1 cellular context compared by ENCODE assay signal in the genomic region with DNA sequence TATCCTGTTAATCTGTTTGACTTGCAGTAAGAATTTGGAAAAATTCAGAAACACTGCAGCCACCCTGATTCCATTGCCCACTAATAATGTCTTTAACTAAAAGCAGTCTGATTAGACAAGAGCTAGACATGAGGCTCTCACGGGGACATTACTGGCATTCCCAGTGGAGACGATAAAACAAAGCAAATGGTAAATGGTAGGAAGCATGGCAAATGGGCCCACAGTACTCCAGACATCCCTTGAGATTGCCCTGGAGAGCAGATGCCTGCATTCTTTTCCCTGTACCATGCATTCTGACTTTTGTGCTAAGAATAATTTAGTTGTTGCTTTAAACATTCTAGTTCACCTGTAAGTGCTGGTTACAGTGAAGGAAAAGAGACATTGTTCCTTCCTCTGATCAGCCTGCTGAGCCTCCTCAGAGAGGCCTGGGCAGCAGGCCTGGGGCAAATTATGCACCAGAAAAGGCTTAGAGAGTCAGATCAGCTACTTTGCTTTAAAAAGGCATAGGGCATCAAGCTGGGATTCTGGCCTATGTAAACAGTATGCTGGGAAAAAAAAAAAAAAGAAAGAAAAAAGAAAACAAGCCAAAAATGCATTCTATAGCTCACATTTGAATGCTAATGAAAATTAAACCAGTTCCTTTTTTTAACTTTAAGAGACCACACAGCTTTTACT.
TF ChIP-seq lines count a peak whose summit lies in the region.

No MANE protein-coding gene starts in this region.

TF ChIP-seq in GM23338, 12 proteins besides CTCF, POLR2A, EP300 and RAD21 (continued from another document):
- TF ChIP-seq, protein P1, sequence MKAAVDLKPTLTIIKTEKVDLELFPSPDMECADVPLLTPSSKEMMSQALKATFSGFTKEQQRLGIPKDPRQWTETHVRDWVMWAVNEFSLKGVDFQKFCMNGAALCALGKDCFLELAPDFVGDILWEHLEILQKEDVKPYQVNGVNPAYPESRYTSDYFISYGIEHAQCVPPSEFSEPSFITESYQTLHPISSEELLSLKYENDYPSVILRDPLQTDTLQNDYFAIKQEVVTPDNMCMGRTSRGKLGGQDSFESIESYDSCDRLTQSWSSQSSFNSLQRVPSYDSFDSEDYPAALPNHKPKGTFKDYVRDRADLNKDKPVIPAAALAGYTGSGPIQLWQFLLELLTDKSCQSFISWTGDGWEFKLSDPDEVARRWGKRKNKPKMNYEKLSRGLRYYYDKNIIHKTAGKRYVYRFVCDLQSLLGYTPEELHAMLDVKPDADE (IDR thresholded peaks at IDR 0.05) = no peak
- TF ChIP-seq POLR2AphosphoS5 (IDR thresholded peaks at IDR 0.05; ENCODE audit: low read depth) = no peak
- TF ChIP-seq NANOG (IDR thresholded peaks at IDR 0.05; ENCODE audit: borderline replicate concordance) = no peak
- TF ChIP-seq STAT1 (IDR thresholded peaks at IDR 0.05; ENCODE audit: unreplicated experiment) = no peak
- TF ChIP-seq, protein P2, sequence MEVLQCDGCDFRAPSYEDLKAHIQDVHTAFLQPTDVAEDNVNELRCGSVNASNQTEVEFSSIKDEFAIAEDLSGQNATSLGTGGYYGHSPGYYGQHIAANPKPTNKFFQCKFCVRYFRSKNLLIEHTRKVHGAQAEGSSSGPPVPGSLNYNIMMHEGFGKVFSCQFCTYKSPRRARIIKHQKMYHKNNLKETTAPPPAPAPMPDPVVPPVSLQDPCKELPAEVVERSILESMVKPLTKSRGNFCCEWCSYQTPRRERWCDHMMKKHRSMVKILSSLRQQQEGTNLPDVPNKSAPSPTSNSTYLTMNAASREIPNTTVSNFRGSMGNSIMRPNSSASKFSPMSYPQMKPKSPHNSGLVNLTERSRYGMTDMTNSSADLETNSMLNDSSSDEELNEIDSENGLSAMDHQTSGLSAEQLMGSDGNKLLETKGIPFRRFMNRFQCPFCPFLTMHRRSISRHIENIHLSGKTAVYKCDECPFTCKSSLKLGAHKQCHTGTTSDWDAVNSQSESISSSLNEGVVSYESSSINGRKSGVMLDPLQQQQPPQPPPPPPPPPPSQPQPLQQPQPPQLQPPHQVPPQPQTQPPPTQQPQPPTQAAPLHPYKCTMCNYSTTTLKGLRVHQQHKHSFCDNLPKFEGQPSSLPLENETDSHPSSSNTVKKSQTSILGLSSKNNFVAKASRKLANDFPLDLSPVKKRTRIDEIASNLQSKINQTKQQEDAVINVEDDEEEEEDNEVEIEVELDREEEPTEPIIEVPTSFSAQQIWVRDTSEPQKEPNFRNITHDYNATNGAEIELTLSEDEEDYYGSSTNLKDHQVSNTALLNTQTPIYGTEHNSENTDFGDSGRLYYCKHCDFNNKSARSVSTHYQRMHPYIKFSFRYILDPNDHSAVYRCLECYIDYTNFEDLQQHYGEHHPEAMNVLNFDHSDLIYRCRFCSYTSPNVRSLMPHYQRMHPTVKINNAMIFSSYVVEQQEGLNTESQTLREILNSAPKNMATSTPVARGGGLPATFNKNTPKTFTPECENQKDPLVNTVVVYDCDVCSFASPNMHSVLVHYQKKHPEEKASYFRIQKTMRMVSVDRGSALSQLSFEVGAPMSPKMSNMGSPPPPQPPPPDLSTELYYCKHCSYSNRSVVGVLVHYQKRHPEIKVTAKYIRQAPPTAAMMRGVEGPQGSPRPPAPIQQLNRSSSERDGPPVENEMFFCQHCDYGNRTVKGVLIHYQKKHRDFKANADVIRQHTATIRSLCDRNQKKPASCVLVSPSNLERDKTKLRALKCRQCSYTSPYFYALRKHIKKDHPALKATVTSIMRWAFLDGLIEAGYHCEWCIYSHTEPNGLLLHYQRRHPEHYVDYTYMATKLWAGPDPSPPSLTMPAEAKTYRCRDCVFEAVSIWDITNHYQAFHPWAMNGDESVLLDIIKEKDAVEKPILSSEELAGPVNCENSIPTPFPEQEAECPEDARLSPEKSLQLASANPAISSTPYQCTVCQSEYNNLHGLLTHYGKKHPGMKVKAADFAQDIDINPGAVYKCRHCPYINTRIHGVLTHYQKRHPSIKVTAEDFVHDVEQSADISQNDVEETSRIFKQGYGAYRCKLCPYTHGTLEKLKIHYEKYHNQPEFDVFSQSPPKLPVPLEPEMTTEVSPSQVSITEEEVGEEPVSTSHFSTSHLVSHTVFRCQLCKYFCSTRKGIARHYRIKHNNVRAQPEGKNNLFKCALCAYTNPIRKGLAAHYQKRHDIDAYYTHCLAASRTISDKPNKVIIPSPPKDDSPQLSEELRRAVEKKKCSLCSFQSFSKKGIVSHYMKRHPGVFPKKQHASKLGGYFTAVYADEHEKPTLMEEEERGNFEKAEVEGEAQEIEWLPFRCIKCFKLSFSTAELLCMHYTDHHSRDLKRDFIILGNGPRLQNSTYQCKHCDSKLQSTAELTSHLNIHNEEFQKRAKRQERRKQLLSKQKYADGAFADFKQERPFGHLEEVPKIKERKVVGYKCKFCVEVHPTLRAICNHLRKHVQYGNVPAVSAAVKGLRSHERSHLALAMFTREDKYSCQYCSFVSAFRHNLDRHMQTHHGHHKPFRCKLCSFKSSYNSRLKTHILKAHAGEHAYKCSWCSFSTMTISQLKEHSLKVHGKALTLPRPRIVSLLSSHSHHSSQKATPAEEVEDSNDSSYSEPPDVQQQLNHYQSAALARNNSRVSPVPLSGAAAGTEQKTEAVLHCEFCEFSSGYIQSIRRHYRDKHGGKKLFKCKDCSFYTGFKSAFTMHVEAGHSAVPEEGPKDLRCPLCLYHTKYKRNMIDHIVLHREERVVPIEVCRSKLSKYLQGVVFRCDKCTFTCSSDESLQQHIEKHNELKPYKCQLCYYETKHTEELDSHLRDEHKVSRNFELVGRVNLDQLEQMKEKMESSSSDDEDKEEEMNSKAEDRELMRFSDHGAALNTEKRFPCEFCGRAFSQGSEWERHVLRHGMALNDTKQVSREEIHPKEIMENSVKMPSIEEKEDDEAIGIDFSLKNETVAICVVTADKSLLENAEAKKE (CRISPR knock-in tag; IDR thresholded peaks at IDR 0.05) = no peak
- no peak for TF ChIP-seq ZNF331 (CRISPR knock-in tag; IDR thresholded peaks at IDR 0.05; ENCODE audit: low read depth)
- TF ChIP-seq, protein P3, sequence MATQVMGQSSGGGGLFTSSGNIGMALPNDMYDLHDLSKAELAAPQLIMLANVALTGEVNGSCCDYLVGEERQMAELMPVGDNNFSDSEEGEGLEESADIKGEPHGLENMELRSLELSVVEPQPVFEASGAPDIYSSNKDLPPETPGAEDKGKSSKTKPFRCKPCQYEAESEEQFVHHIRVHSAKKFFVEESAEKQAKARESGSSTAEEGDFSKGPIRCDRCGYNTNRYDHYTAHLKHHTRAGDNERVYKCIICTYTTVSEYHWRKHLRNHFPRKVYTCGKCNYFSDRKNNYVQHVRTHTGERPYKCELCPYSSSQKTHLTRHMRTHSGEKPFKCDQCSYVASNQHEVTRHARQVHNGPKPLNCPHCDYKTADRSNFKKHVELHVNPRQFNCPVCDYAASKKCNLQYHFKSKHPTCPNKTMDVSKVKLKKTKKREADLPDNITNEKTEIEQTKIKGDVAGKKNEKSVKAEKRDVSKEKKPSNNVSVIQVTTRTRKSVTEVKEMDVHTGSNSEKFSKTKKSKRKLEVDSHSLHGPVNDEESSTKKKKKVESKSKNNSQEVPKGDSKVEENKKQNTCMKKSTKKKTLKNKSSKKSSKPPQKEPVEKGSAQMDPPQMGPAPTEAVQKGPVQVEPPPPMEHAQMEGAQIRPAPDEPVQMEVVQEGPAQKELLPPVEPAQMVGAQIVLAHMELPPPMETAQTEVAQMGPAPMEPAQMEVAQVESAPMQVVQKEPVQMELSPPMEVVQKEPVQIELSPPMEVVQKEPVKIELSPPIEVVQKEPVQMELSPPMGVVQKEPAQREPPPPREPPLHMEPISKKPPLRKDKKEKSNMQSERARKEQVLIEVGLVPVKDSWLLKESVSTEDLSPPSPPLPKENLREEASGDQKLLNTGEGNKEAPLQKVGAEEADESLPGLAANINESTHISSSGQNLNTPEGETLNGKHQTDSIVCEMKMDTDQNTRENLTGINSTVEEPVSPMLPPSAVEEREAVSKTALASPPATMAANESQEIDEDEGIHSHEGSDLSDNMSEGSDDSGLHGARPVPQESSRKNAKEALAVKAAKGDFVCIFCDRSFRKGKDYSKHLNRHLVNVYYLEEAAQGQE (IDR thresholded peaks at IDR 0.05; ENCODE audit: unreplicated experiment) = no peak
- no peak for TF ChIP-seq JUNB (IDR thresholded peaks at IDR 0.05; ENCODE audit: unreplicated experiment)
- no peak for TF ChIP-seq ZNF114 (CRISPR knock-in tag; IDR thresholded peaks at IDR 0.05)
